19 cellular contexts compared by ENCODE assay signal in genomic region chr3:37170097-37170496, GRCh38. TPM values are rescaled to one million over a fixed set of nuclear protein-coding genes. Genes with fewer than 3 reads are reported as not detected.
A peak's percentile ranks its signal among the peaks of the same experiment; 100 is the strongest.
DNase-seq lines count a peak whose midpoint lies in the region; ATAC-seq and TF ChIP-seq lines count a peak whose summit lies in the region.
"Had no signal": no experiment of that assay in that cellular context is flagged by ENCODE, and none has a peak within 500 bp of the region (broad histone marks: within the 10 kb centered on the region; RNA-seq: fewer than 3 reads in every experiment).

No MANE protein-coding gene starts in this region.

- H3K9me3 Mint-ChIP-seq in stimulated activated naive CD8-positive, alpha-beta T cell treated with anti-CD3 and anti-CD28 coated beads, Interleukin-15, amount 100 ng/mL, for 72 hours, result no peaks in the 10 kb centered on the region
- H3K9me3 Mint-ChIP-seq: CD4-positive, alpha-beta memory T cell; naive thymus-derived CD4-positive, alpha-beta T cell; stimulated activated naive CD8-positive, alpha-beta T cell treated with anti-CD3 and anti-CD28 coated beads, Interleukin-15, Interleukin-2, amounts not matched to agents 100 ng/mL and 50 ng/mL, for 24 hours had no signal

- H3K4me1 ChIP-seq in heart left ventricle (peaks cover 6 to 66% (median 42%) of the 10 kb centered on the region in 12 donors), duodenal mucosa (ENCODE audit: control insufficient read depth in 1 of 2, insufficient read depth in 2 of 2, low read length in 2 of 2) (peaks cover 23 to 51% of the 10 kb centered on the region in 2 donors), tibial artery (peaks cover 0 to 66% (median 24%) of the 10 kb centered on the region in 4 donors)

- TF ChIP-seq CTCF in heart left ventricle (IDR thresholded peaks at IDR 0.05) (no peak), tibial artery (IDR thresholded peaks at IDR 0.05) (no peak)

- H3K36me3 ChIP-seq in heart left ventricle, result peaks cover 0 to 47% (median 19%) of the 10 kb centered on the region in 9 donors
- H3K36me3 ChIP-seq in duodenal mucosa (ENCODE audit: control insufficient read depth in 1 of 2, insufficient read depth in 2 of 2, low read length in 2 of 2), result peaks cover 2 to 8% of the 10 kb centered on the region in 2 donors
- peaks cover 0 to 15% (median 0%) of the 10 kb centered on the region in 3 donors for H3K36me3 ChIP-seq in tibial artery

- intact Hi-C loops in heart left ventricle (cut with DNase I) (loop anchor here in 2 of 10 donors (5.0 kb wide), 2 partner anchors 33 to 53 kb away; no protein-coding TSS in a partner anchor), left cardiac atrium (cut with DNase I) (no loop called here), tibial artery (cut with DNase I; ENCODE audit: low total_unique reads) (no loop called here)

- H3K27ac Mint-ChIP-seq in stimulated activated naive CD8-positive, alpha-beta T cell treated with anti-CD3 and anti-CD28 coated beads, Interleukin-15, amount 100 ng/mL, for 72 hours, result no peak overlapping the region
- H3K27ac Mint-ChIP-seq: stimulated activated naive CD8-positive, alpha-beta T cell treated with anti-CD3 and anti-CD28 coated beads, Interleukin-15, Interleukin-2, amounts not matched to agents 100 ng/mL and 50 ng/mL, for 24 hours had no signal

- 48 to 56% (median 51%) methylated on average over 1 of the region's 1 CpG for WGBS in heart left ventricle, 4 donors

- peak overlapping the region in 11 of 12 donors; percentile 15 to 76 (median 68) for H3K27ac ChIP-seq in heart left ventricle
- H3K27ac ChIP-seq in duodenal mucosa (ENCODE audit: low read depth, low read length), result peak overlapping the region; percentile 62
- H3K27ac ChIP-seq in tibial artery, result peak overlapping the region; percentile 58 to 69
- H3K27ac ChIP-seq: KMS-11, WERI-Rb-1 had no signal

- no peak overlapping the region for H3K4me3 Mint-ChIP-seq in stimulated activated naive CD8-positive, alpha-beta T cell treated with anti-CD3 and anti-CD28 coated beads, Interleukin-15, amount 100 ng/mL, for 72 hours
- H3K4me3 Mint-ChIP-seq: CD4-positive, alpha-beta memory T cell; naive thymus-derived CD4-positive, alpha-beta T cell; stimulated activated naive CD8-positive, alpha-beta T cell treated with anti-CD3 and anti-CD28 coated beads, Interleukin-15, Interleukin-2, amounts not matched to agents 100 ng/mL and 50 ng/mL, for 24 hours had no signal

- no peaks in the 10 kb centered on the region for H3K27me3 ChIP-seq in heart left ventricle
- H3K27me3 ChIP-seq in duodenal mucosa (ENCODE audit: control insufficient read depth in 1 of 2, insufficient read depth in 2 of 2, low read length in 2 of 2), result no peaks in the 10 kb centered on the region
- H3K27me3 ChIP-seq in tibial artery, result no peaks in the 10 kb centered on the region
- H3K27me3 ChIP-seq: vagina had no signal

- no peak for ATAC-seq in heart left ventricle
- ATAC-seq in left cardiac atrium, result no peak
- peak; percentile 41 for ATAC-seq in left lobe of liver
- ATAC-seq in stimulated activated naive CD8-positive, alpha-beta T cell treated with anti-CD3 and anti-CD28 coated beads, Interleukin-15, amount 100 ng/mL, for 72 hours, result no peak
- ATAC-seq in GM18873 (IDR thresholded peaks at IDR 0.05; ENCODE audit: low FRiP score, unreplicated experiment), result no peak
- ATAC-seq: naive thymus-derived CD4-positive, alpha-beta T cell had no signal

- no peak for TF ChIP-seq POLR2A in heart left ventricle (IDR thresholded peaks at IDR 0.05)

- no peak for DNase-seq in heart left ventricle
- DNase-seq in left cardiac atrium, result no peak
- DNase-seq in left lobe of liver (ENCODE audit: low spot score), result no peak
- DNase-seq in tibial artery, result no peak
- DNase-seq in stimulated activated naive CD8-positive, alpha-beta T cell treated with anti-CD3 and anti-CD28 coated beads, Interleukin-15, amount 100 ng/mL, for 72 hours, result no peak
- no peak for DNase-seq in NCI-H82 (lab: John Stamatoyannopoulos, UW)
- DNase-seq: amniotic stem cell; CD4-positive, alpha-beta memory T cell; hypothalamus; naive thymus-derived CD4-positive, alpha-beta T cell; NCI-H1105; stimulated activated CD4-positive, alpha-beta T cell treated with anti-CD3 and anti-CD28 coated beads, Interleukin-15, amount 100 ng/mL, for 24 hours; T-helper 1 cell; WERI-Rb-1 had no signal

- H3K9me3 ChIP-seq in heart left ventricle (no peaks in the 10 kb centered on the region), duodenal mucosa (ENCODE audit: control insufficient read depth in 1 of 2, low read length in 2 of 2) (no peaks in the 10 kb centered on the region), tibial artery (no peaks in the 10 kb centered on the region)
- H3K9me3 ChIP-seq: vagina had no signal

- no peak overlapping the region for H3K4me3 ChIP-seq in heart left ventricle
- H3K4me3 ChIP-seq in duodenal mucosa (ENCODE audit: low read depth in 1 of 2, low read length in 2 of 2), result peak overlapping the region in 1 of 2 donors; percentile 30
- H3K4me3 ChIP-seq in tibial artery, result no peak overlapping the region
- H3K4me3 ChIP-seq: vagina had no signal

- H3K27me3 Mint-ChIP-seq in stimulated activated naive CD8-positive, alpha-beta T cell treated with anti-CD3 and anti-CD28 coated beads, Interleukin-15, amount 100 ng/mL, for 72 hours, result no peaks in the 10 kb centered on the region
- H3K27me3 Mint-ChIP-seq: CD4-positive, alpha-beta memory T cell; naive thymus-derived CD4-positive, alpha-beta T cell; stimulated activated naive CD8-positive, alpha-beta T cell treated with anti-CD3 and anti-CD28 coated beads, Interleukin-15, Interleukin-2, amounts not matched to agents 100 ng/mL and 50 ng/mL, for 24 hours had no signal

- H3K9ac ChIP-seq in duodenal mucosa (ENCODE audit: low read depth in 1 of 2, low read length in 2 of 2), result peak overlapping the region; percentile 2 to 58
- H3K9ac ChIP-seq: KMS-11 had no signal

- H3K4me1 Mint-ChIP-seq in stimulated activated naive CD8-positive, alpha-beta T cell treated with anti-CD3 and anti-CD28 coated beads, Interleukin-15, amount 100 ng/mL, for 72 hours, result peaks cover 34% of the 10 kb centered on the region

RNA-seq across cellular contexts. Expression of gene LRRFIP2, which starts 4.3 kb away (rescaled TPM):
- total RNA-seq in heart left ventricle (100 to 1,000 TPM in 7 of 9 donors, 10 to 100 TPM in 2; 85.5 to 161 (median 114) TPM), left cardiac atrium (100 to 1,000 TPM; 107 to 116 TPM), left lobe of liver (34.7 TPM)
- polyA plus RNA-seq in heart left ventricle, result 10 to 100 TPM; 67.7 to 94.4 TPM
